In genomic region chr9:137294684-137295312, GRCh38 we compare ENCODE assay signal across 2 cellular contexts.
TF ChIP-seq lines count a peak whose summit lies in the region.

No MANE protein-coding gene starts in this region.

TF ChIP-seq in HCT116, 20 proteins besides CTCF, POLR2A, EP300 and RAD21:
- TF ChIP-seq EGR1 (IDR thresholded peaks at IDR 0.05; ENCODE audit: low read depth): no peak
- TF ChIP-seq ZNF274 (IDR thresholded peaks at IDR 0.05; ENCODE audit: low read depth, low read length): no peak
- peak; percentile 62; the same call in 1 of the 2 replicates for TF ChIP-seq ZFX (IDR thresholded peaks at IDR 0.05)
- no peak for TF ChIP-seq ATF3 (IDR thresholded peaks at IDR 0.05)
- no peak for TF ChIP-seq CEBPB (IDR thresholded peaks at IDR 0.05; ENCODE audit: low read depth)
- no peak for TF ChIP-seq SP1 (IDR thresholded peaks at IDR 0.05; ENCODE audit: low read depth)
- no peak for TF ChIP-seq YY1 (IDR thresholded peaks at IDR 0.05; ENCODE audit: extremely low read depth, insufficient replicate concordance, low read depth, low read length)
- TF ChIP-seq ZBTB33 (IDR thresholded peaks at IDR 0.05; ENCODE audit: extremely low read depth, insufficient replicate concordance, low read length): no peak

TF ChIP-seq in GM12878, 131 proteins besides CTCF, POLR2A, EP300 and RAD21:
- TF ChIP-seq SREBF2 (IDR thresholded peaks at IDR 0.05; ENCODE audit: low read length): no peak
- peak; percentile 26; the same call in 1 of the 2 replicates for TF ChIP-seq SMC3 (IDR thresholded peaks at IDR 0.05; ENCODE audit: borderline replicate concordance, low read length)
- TF ChIP-seq NR2F1 (conservative IDR thresholded peaks at IDR 0.05): no peak
- peak; percentile 5; the same call in 1 of the 2 replicates for TF ChIP-seq YY1 (IDR thresholded peaks at IDR 0.05; ENCODE audit: low read depth, low read length)
- no peak for TF ChIP-seq ZNF274 (IDR thresholded peaks at IDR 0.05; ENCODE audit: insufficient read depth, insufficient read length)
- TF ChIP-seq CBX3 (IDR thresholded peaks at IDR 0.05; ENCODE audit: borderline replicate concordance, low read depth): no peak
- no peak for TF ChIP-seq ZNF592 (IDR thresholded peaks at IDR 0.05)
- no peak for TF ChIP-seq IKZF2 (IDR thresholded peaks at IDR 0.05)
- no peak for TF ChIP-seq TBL1XR1 (IDR thresholded peaks at IDR 0.05; ENCODE audit: low read depth, low read length)
- TF ChIP-seq MYB (IDR thresholded peaks at IDR 0.05; ENCODE audit: borderline replicate concordance, low read depth, low read length): no peak
- no peak for TF ChIP-seq BACH1 (IDR thresholded peaks at IDR 0.05; ENCODE audit: borderline replicate concordance)
- no peak for TF ChIP-seq SPI1 (IDR thresholded peaks at IDR 0.05; ENCODE audit: borderline replicate concordance, insufficient read depth, low read depth, low read length)
- TF ChIP-seq, protein P1, sequence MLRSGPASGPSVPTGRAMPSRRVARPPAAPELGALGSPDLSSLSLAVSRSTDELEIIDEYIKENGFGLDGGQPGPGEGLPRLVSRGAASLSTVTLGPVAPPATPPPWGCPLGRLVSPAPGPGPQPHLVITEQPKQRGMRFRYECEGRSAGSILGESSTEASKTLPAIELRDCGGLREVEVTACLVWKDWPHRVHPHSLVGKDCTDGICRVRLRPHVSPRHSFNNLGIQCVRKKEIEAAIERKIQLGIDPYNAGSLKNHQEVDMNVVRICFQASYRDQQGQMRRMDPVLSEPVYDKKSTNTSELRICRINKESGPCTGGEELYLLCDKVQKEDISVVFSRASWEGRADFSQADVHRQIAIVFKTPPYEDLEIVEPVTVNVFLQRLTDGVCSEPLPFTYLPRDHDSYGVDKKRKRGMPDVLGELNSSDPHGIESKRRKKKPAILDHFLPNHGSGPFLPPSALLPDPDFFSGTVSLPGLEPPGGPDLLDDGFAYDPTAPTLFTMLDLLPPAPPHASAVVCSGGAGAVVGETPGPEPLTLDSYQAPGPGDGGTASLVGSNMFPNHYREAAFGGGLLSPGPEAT (IDR thresholded peaks at IDR 0.05; ENCODE audit: low read depth): no peak
- no peak for TF ChIP-seq SUZ12 (IDR thresholded peaks at IDR 0.05; ENCODE audit: unreplicated experiment)
- TF ChIP-seq RUNX3 (IDR thresholded peaks at IDR 0.05; ENCODE audit: low read length): 0 out of 2 replicates have a peak, but pooled peaks have one; percentile 8
- TF ChIP-seq JUND (IDR thresholded peaks at IDR 0.05; ENCODE audit: low read depth, low read length): no peak
- TF ChIP-seq HDAC6 (IDR thresholded peaks at IDR 0.05; ENCODE audit: unreplicated experiment): no peak
- no peak for TF ChIP-seq MEF2B (IDR thresholded peaks at IDR 0.05; ENCODE audit: partially characterized antibody, poor library complexity, severe bottlenecking)
- TF ChIP-seq, protein P2, sequence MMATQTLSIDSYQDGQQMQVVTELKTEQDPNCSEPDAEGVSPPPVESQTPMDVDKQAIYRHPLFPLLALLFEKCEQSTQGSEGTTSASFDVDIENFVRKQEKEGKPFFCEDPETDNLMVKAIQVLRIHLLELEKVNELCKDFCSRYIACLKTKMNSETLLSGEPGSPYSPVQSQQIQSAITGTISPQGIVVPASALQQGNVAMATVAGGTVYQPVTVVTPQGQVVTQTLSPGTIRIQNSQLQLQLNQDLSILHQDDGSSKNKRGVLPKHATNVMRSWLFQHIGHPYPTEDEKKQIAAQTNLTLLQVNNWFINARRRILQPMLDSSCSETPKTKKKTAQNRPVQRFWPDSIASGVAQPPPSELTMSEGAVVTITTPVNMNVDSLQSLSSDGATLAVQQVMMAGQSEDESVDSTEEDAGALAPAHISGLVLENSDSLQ (IDR thresholded peaks at IDR 0.05): no peak
- no peak for TF ChIP-seq NRF1 (conservative IDR thresholded peaks at IDR 0.05; ENCODE audit: low read depth, low read length)
- TF ChIP-seq CREB1 (IDR thresholded peaks at IDR 0.05; ENCODE audit: low read depth): no peak
- TF ChIP-seq CHD1 (IDR thresholded peaks at IDR 0.05; ENCODE audit: low read depth, low read length): no peak
- TF ChIP-seq FOS (IDR thresholded peaks at IDR 0.05; ENCODE audit: borderline replicate concordance, extremely low read depth, insufficient read length): no peak
- TF ChIP-seq, protein P3, sequence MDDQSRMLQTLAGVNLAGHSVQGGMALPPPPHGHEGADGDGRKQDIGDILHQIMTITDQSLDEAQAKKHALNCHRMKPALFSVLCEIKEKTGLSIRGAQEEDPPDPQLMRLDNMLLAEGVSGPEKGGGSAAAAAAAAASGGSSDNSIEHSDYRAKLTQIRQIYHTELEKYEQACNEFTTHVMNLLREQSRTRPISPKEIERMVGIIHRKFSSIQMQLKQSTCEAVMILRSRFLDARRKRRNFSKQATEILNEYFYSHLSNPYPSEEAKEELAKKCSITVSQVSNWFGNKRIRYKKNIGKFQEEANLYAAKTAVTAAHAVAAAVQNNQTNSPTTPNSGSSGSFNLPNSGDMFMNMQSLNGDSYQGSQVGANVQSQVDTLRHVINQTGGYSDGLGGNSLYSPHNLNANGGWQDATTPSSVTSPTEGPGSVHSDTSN (IDR thresholded peaks at IDR 0.05; ENCODE audit: insufficient replicate concordance, low read depth, low read length): no peak
- TF ChIP-seq LARP7 (IDR thresholded peaks at IDR 0.05): no peak
- no peak for TF ChIP-seq ZNF622 (IDR thresholded peaks at IDR 0.05)
